ENCODE assay signal across 21 cellular contexts in genomic region chr7:149729586-149729982, GRCh38. TPM values are rescaled to one million over a fixed set of nuclear protein-coding genes. Genes with fewer than 3 reads are reported as not detected.
A peak's percentile ranks its signal among the peaks of the same experiment; 100 is the strongest.
DNase-seq lines count a peak whose midpoint lies in the region; ATAC-seq and TF ChIP-seq lines count a peak whose summit lies in the region.
"Had no signal": no experiment of that assay in that cellular context is flagged by ENCODE, and none has a peak within 500 bp of the region (broad histone marks: within the 10 kb centered on the region; RNA-seq: fewer than 3 reads in every experiment).

No MANE protein-coding gene starts in this region.

- H3K27ac ChIP-seq in cingulate gyrus (ENCODE audit: low read depth, low read length) (peak overlapping the region; percentile 87), temporal lobe (ENCODE audit: low read depth, low read length) (peak overlapping the region; percentile 69), vagina (no peak overlapping the region)
- H3K27ac ChIP-seq: 22Rv1, C4-2B had no signal

- H3K9me3 ChIP-seq in vagina = no peaks in the 10 kb centered on the region

- peaks cover 0 to 64% of the 10 kb centered on the region in 2 donors for H3K36me3 ChIP-seq in vagina

- no peaks in the 10 kb centered on the region for H3K4me1 ChIP-seq in vagina

- no peak for TF ChIP-seq POLR2A in vagina (IDR thresholded peaks at IDR 0.05)

- H3K27me3 ChIP-seq in vagina = no peaks in the 10 kb centered on the region

- DNase-seq in activated effector memory CD4-positive, alpha-beta T cell treated with anti-CD3 and anti-CD28 coated beads, Interleukin-2, amount 50 U/mL, for 16 hours = peak; percentile 12
- no peak for DNase-seq in activated effector memory CD4-positive, alpha-beta T cell treated with Interleukin-2 at 50 U/mL for 16 hours
- peak; percentile 58 for DNase-seq in posterior vena cava (ENCODE audit: low spot score)
- DNase-seq in OCI-M1 (lab: John Stamatoyannopoulos, UW) = no peak
- no peak for DNase-seq in vagina (ENCODE audit: extremely low spot score in 2 of 2)
- DNase-seq: AML-193, DMS79, H7, KG1, MV-4-11, NCI-H187, NCI-H2107, NCI-H510A treated with DMSO at 0.1 percent for 48 hours, SIG-M5 had no signal

- no peak for ATAC-seq in HG03432 (IDR thresholded peaks at IDR 0.05; ENCODE audit: unreplicated experiment)
- ATAC-seq: HepG2 had no signal

- TF ChIP-seq CTCF in vagina (IDR thresholded peaks at IDR 0.05) = no peak

- intact Hi-C loops in posterior vena cava (cut with DNase I) (no loop called here), vagina (cut with DNase I) (no loop called here)

- H3K4me3 ChIP-seq in vagina = no peak overlapping the region

RNA-seq across cellular contexts. Expression of gene ZNF467, which starts 43.8 kb away (rescaled TPM):
- total RNA-seq in posterior vena cava (10 to 100 TPM; 10.9 to 12.0 TPM), temporal lobe (1.2 TPM), vagina (13.3 TPM)
- total RNA-seq: HepG2, RPMI7951 had no signal

Comparison
In these comparisons a context has a peak if more than half of its experiments do, and no peak if none do; other contexts are left out.
1. DNase-seq: peak in activated effector memory CD4-positive, alpha-beta T cell treated with anti-CD3 and anti-CD28 coated beads, Interleukin-2, amount 50 U/mL, for 16 hours (single experiment) and posterior vena cava (single experiment); none in activated effector memory CD4-positive, alpha-beta T cell treated with Interleukin-2 at 50 U/mL for 16 hours (single experiment), OCI-M1 (single experiment) and vagina (0 of 2).